15 cellular contexts compared by ENCODE assay signal in the genomic region with DNA sequence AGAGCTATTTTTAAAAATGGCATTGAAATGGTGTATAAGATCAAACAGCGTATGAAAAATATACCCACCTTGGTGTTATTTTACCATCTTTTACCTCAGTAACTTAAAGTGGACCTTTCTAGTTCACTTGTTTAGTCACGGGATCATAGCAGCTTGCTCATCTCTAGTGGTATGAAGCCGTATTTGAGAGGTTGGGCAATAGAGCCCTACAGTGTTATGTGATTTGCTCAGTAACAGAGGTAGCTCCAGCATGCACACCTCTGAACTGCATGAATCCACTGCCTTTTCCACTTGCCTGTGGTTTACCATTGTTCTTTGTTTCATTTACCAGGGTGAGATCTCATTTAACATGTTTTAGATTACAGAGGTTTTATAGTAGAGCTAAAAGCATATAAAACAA.
A peak's percentile ranks its signal among the peaks of the same experiment; 100 is the strongest.
DNase-seq lines count a peak whose midpoint lies in the region; ATAC-seq and TF ChIP-seq lines count a peak whose summit lies in the region.
"Had no signal": no experiment of that assay in that cellular context is flagged by ENCODE, and none has a peak within 500 bp of the region (broad histone marks: within the 10 kb centered on the region; RNA-seq: fewer than 3 reads in every experiment).

No MANE protein-coding gene starts in this region.

- H3K4me1 Mint-ChIP-seq in activated CD4-positive, alpha-beta T cell treated with anti-CD3 and anti-CD28 coated beads for 36 hours: peaks cover 19% of the 10 kb centered on the region
- H3K4me1 Mint-ChIP-seq in activated T-helper 17 cell treated with anti-CD3 and anti-CD28 coated beads, Interleukin-2, amount 50 U/mL, for 72 hours: peaks cover 11% of the 10 kb centered on the region
- peaks cover 8% of the 10 kb centered on the region for H3K4me1 Mint-ChIP-seq in CD14-positive monocyte

- no peaks in the 10 kb centered on the region for H3K36me3 Mint-ChIP-seq in activated CD4-positive, alpha-beta T cell treated with anti-CD3 and anti-CD28 coated beads for 36 hours (ENCODE audit: low read depth)
- no peaks in the 10 kb centered on the region for H3K36me3 Mint-ChIP-seq in activated T-helper 17 cell treated with anti-CD3 and anti-CD28 coated beads, Interleukin-2, amount 50 U/mL, for 72 hours (ENCODE audit: low read depth)
- H3K36me3 Mint-ChIP-seq in CD14-positive monocyte: peaks cover 0 to 2% of the 10 kb centered on the region in 2 donors
- H3K36me3 Mint-ChIP-seq: T-cell had no signal

- 65 to 70% methylated on average over 3 of the region's 3 CpGs for WGBS in heart right ventricle, 2 donors

- ATAC-seq in activated CD4-positive, alpha-beta T cell treated with anti-CD3 and anti-CD28 coated beads for 36 hours: peak; percentile 57
- ATAC-seq in activated T-helper 17 cell treated with anti-CD3 and anti-CD28 coated beads, Interleukin-2, amount 50 U/mL, for 72 hours (replicated peaks): no peak
- peak in 5 of 8 donors; percentile 50 to 85 (median 78) for ATAC-seq in heart right ventricle
- peak; percentile 69 to 88 for ATAC-seq in gastrocnemius medialis
- no peak for ATAC-seq in GM18519 (IDR thresholded peaks at IDR 0.05; ENCODE audit: low FRiP score, unreplicated experiment)

- intact Hi-C loops in activated CD4-positive, alpha-beta T cell treated with anti-CD3 and anti-CD28 coated beads for 36 hours (cut with DNase I, micrococcal nuclease): loop anchor here in 1 of 2 experiments (5.0 kb wide), 1 partner anchor 134 kb away; the partner anchor contains the start of gene ATG10
- intact Hi-C loops in heart right ventricle (cut with DNase I): loop anchor here in 1 of 10 donors (5.0 kb wide), 1 partner anchor 61 kb away; no protein-coding TSS in a partner anchor
- intact Hi-C loops in gastrocnemius medialis (cut with DNase I; ENCODE audit: low total_unique reads): loop anchor here (1.0 to 10.0 kb wide), 3 partner anchors 59 to 601 kb away; partner anchors contain the start of gene ATG10
- intact Hi-C loops in CD14-positive monocyte (cut with micrococcal nuclease): no loop called here

- TF ChIP-seq POLR2A in gastrocnemius medialis (IDR thresholded peaks at IDR 0.05): no peak

- no peak overlapping the region for H3K27ac Mint-ChIP-seq in activated CD4-positive, alpha-beta T cell treated with anti-CD3 and anti-CD28 coated beads for 36 hours
- H3K27ac Mint-ChIP-seq in activated T-helper 17 cell treated with anti-CD3 and anti-CD28 coated beads, Interleukin-2, amount 50 U/mL, for 72 hours: peak overlapping the region; percentile 45
- H3K27ac Mint-ChIP-seq in CD14-positive monocyte: no peak overlapping the region
- H3K27ac Mint-ChIP-seq: T-cell had no signal

- H3K9me3 Mint-ChIP-seq in activated CD4-positive, alpha-beta T cell treated with anti-CD3 and anti-CD28 coated beads for 36 hours (ENCODE audit: low read depth): no peaks in the 10 kb centered on the region
- no peaks in the 10 kb centered on the region for H3K9me3 Mint-ChIP-seq in activated T-helper 17 cell treated with anti-CD3 and anti-CD28 coated beads, Interleukin-2, amount 50 U/mL, for 72 hours
- peaks cover 0 to 2% (median 0%) of the 10 kb centered on the region in 7 donors for H3K9me3 Mint-ChIP-seq in CD14-positive monocyte
- H3K9me3 Mint-ChIP-seq: activated T-cell treated with anti-CD3 and anti-CD28 coated beads, Interleukin-2, amount 50 U/mL, for 4 hours; T-cell had no signal

- no peak overlapping the region for H3K4me3 Mint-ChIP-seq in activated CD4-positive, alpha-beta T cell treated with anti-CD3 and anti-CD28 coated beads for 36 hours
- H3K4me3 Mint-ChIP-seq in activated T-helper 17 cell treated with anti-CD3 and anti-CD28 coated beads, Interleukin-2, amount 50 U/mL, for 72 hours: no peak overlapping the region
- H3K4me3 Mint-ChIP-seq in CD14-positive monocyte: no peak overlapping the region
- H3K4me3 Mint-ChIP-seq: activated T-cell treated with anti-CD3 and anti-CD28 coated beads, Interleukin-2, amount 50 U/mL, for 4 hours; T-cell had no signal

- H3K36me3 ChIP-seq in heart right ventricle: no peaks in the 10 kb centered on the region
- no peaks in the 10 kb centered on the region for H3K36me3 ChIP-seq in gastrocnemius medialis

- H3K27me3 ChIP-seq in heart right ventricle (no peaks in the 10 kb centered on the region), gastrocnemius medialis (no peaks in the 10 kb centered on the region)

- no peaks in the 10 kb centered on the region for H3K27me3 Mint-ChIP-seq in activated CD4-positive, alpha-beta T cell treated with anti-CD3 and anti-CD28 coated beads for 36 hours
- no peaks in the 10 kb centered on the region for H3K27me3 Mint-ChIP-seq in activated T-helper 17 cell treated with anti-CD3 and anti-CD28 coated beads, Interleukin-2, amount 50 U/mL, for 72 hours
- H3K27me3 Mint-ChIP-seq in CD14-positive monocyte (ENCODE audit: low read depth in 3 of 3): no peaks in the 10 kb centered on the region
- H3K27me3 Mint-ChIP-seq: T-cell had no signal

- peaks cover 6 to 29% (median 20%) of the 10 kb centered on the region in 9 donors for H3K4me1 ChIP-seq in heart right ventricle
- H3K4me1 ChIP-seq in gastrocnemius medialis: peaks cover 7 to 22% of the 10 kb centered on the region in 2 donors

- no peak for DNase-seq in activated CD4-positive, alpha-beta T cell treated with anti-CD3 and anti-CD28 coated beads for 36 hours
- DNase-seq in activated CD4-positive, alpha-beta T cell treated with anti-CD3 and anti-CD28 coated beads for 1 hour: no peak
- DNase-seq in heart right ventricle: no peak
- DNase-seq in gastrocnemius medialis: no peak
- no peak for DNase-seq in CD14-positive monocyte (ENCODE audit: low spot score)
- DNase-seq in T-helper 1 cell: no peak
- DNase-seq: activated CD4-positive, CD25-positive, alpha-beta regulatory T cell treated with anti-CD3 and anti-CD28 coated beads, Interleukin-2, amount 50 U/mL, for 72 hours; activated T-cell treated with anti-CD3 and anti-CD28 coated beads, Interleukin-2, amount 50 U/mL, for 4 hours; effector CD4-positive, alpha-beta T cell; NCI-H2081 treated with DMSO at 0.1 percent for 48 hours; occipital lobe; stimulated activated CD8-positive, alpha-beta memory T cell treated with anti-CD3 and anti-CD28 coated beads, Interleukin-4, amount 100 ng/mL, for 48 hours; T-cell had no signal

- H3K4me3 ChIP-seq in heart right ventricle (no peak overlapping the region), gastrocnemius medialis (no peak overlapping the region)

- CTCF ChIA-PET in activated CD4-positive, alpha-beta T cell treated with anti-CD3 and anti-CD28 coated beads for 36 hours (lab: Charles Lee): interaction anchor here (0.8 to 1.8 kb wide), 3 partner anchors 11 to 13 kb away, joined by 3 to 4 read pairs (median 3); no protein-coding TSS in a partner anchor

- in situ Hi-C loops in gastrocnemius medialis (cut with MboI; ENCODE audit: low sequenced_read_pairs in 4 of 4): loop anchor here in 2 of 4 donors (5.0 to 10.0 kb wide), 2 partner anchors 56 to 69 kb away; no protein-coding TSS in a partner anchor

- H3K27ac ChIP-seq in heart right ventricle (peak overlapping the region in 1 of 10 donors; percentile 13), gastrocnemius medialis (peak overlapping the region in 1 of 4 donors; percentile 9)

- POLR2A ChIA-PET in activated CD4-positive, alpha-beta T cell treated with anti-CD3 and anti-CD28 coated beads for 36 hours (lab: Charles Lee): no interaction called here

- TF ChIP-seq CTCF in heart right ventricle (IDR thresholded peaks at IDR 0.05) (no peak), gastrocnemius medialis (IDR thresholded peaks at IDR 0.05 in 4 of 5, conservative IDR thresholded peaks at IDR 0.05 in 1 of 5) (no peak), CD14-positive monocyte (IDR thresholded peaks at IDR 0.05) (no peak)

- H3K9me3 ChIP-seq in heart right ventricle (no peaks in the 10 kb centered on the region), gastrocnemius medialis (no peaks in the 10 kb centered on the region)

Comparison
In these comparisons a context has a peak if more than half of its experiments do, and no peak if none do; other contexts are left out.
1. ATAC-seq: peak in activated CD4-positive, alpha-beta T cell treated with anti-CD3 and anti-CD28 coated beads for 36 hours (single experiment), heart right ventricle (5 of 8) and gastrocnemius medialis (2 of 2); none in activated T-helper 17 cell treated with anti-CD3 and anti-CD28 coated beads, Interleukin-2, amount 50 U/mL, for 72 hours (single experiment) and GM18519 (single experiment).